20 cellular contexts compared by ENCODE assay signal in genomic region chrX:45435481-45435880, GRCh38.
"Had no signal": no experiment of that assay in that cellular context is flagged by ENCODE, and none has a peak within 500 bp of the region (broad histone marks: within the 10 kb centered on the region; RNA-seq: fewer than 3 reads in every experiment).

No MANE protein-coding gene starts in this region.

- DNase-seq: activated B cell treated with CpG ODN at 0.5 μM for 24 hours; activated CD4-positive, alpha-beta T cell treated with anti-CD3 and anti-CD28 coated beads, Interleukin-2, amount 10 ng/mL, durations not matched to agents 7 days and 5 days; activated CD8-positive, alpha-beta memory T cell treated with anti-CD3 and anti-CD28 coated beads, Interleukin-2, amount 50 U/mL, for 48 hours; activated gamma-delta T cell treated with Interleukin-2 at 50 U/mL for 16 hours; activated naive CD8-positive, alpha-beta T cell treated with anti-CD3 and anti-CD28 coated beads for 36 hours; activated T-cell treated with anti-CD3 and anti-CD28 coated beads, Interleukin-2, amount 50 U/mL, for 72 hours; amygdala; brain microvascular endothelial cell; cerebellar nuclear complex; dermis blood vessel endothelial cell; foreskin fibroblast; glutamatergic neuron; left colon; lower lobe of right lung; thyroid gland had no signal

- H3K4me1 ChIP-seq: lower lobe of right lung, neural progenitor cell, parathyroid adenoma, thyroid gland had no signal

- H3K79me2 ChIP-seq: parathyroid adenoma had no signal

- H2AFZ ChIP-seq: neural progenitor cell, parathyroid adenoma had no signal

- H3K27ac ChIP-seq: brain microvascular endothelial cell, lower lobe of right lung, neural progenitor cell, parathyroid adenoma, thyroid gland had no signal

- H3K27me3 Mint-ChIP-seq: activated B cell treated with CpG ODN at 0.5 μM for 24 hours; activated CD4-positive, alpha-beta T cell treated with anti-CD3 and anti-CD28 coated beads, Interleukin-2, amount 10 ng/mL, durations not matched to agents 7 days and 5 days; activated naive CD8-positive, alpha-beta T cell treated with anti-CD3 and anti-CD28 coated beads for 36 hours had no signal

- H3K36me3 Mint-ChIP-seq: activated naive CD8-positive, alpha-beta T cell treated with anti-CD3 and anti-CD28 coated beads for 36 hours; neural progenitor cell; stimulated activated memory B cell treated with anti-CD40 and anti-IgM and Interleukin-4, amounts not matched to agents 10 μg/mL and 1 μg/mL and 100 μg/mL, for 72 hours had no signal

- H3K4me2 ChIP-seq: neural progenitor cell had no signal

- H3K9ac ChIP-seq: neural progenitor cell, parathyroid adenoma had no signal

- H3K4me1 Mint-ChIP-seq: activated B cell treated with CpG ODN at 0.5 μM for 24 hours; activated CD4-positive, alpha-beta T cell treated with anti-CD3 and anti-CD28 coated beads, Interleukin-2, amount 10 ng/mL, durations not matched to agents 7 days and 5 days; stimulated activated memory B cell treated with anti-CD40 and anti-IgM and Interleukin-4, amounts not matched to agents 10 μg/mL and 1 μg/mL and 100 μg/mL, for 72 hours had no signal

- ATAC-seq: activated T-cell treated with anti-CD3 and anti-CD28 coated beads, Interleukin-2, amount 50 U/mL, for 72 hours; esophagus mucosa; left colon; lower lobe of right lung; stimulated activated memory B cell treated with anti-CD40 and anti-IgM and Interleukin-4, amounts not matched to agents 10 μg/mL and 1 μg/mL and 100 μg/mL, for 72 hours had no signal

- H3K27ac Mint-ChIP-seq: activated B cell treated with CpG ODN at 0.5 μM for 24 hours; activated CD4-positive, alpha-beta T cell treated with anti-CD3 and anti-CD28 coated beads, Interleukin-2, amount 10 ng/mL, durations not matched to agents 7 days and 5 days; activated naive CD8-positive, alpha-beta T cell treated with anti-CD3 and anti-CD28 coated beads for 36 hours; activated T-cell treated with anti-CD3 and anti-CD28 coated beads, Interleukin-2, amount 50 U/mL, for 72 hours; neural progenitor cell; stimulated activated memory B cell treated with anti-CD40 and anti-IgM and Interleukin-4, amounts not matched to agents 10 μg/mL and 1 μg/mL and 100 μg/mL, for 72 hours; T-helper 2 cell treated with Interferon-gamma antibody and Interleukin-4, amounts not matched to agents 5 μg/mL and 100 μg/mL, for 36 hours had no signal

- H3K36me3 ChIP-seq: brain microvascular endothelial cell, lower lobe of right lung, neural progenitor cell, thyroid gland had no signal

- H3K9me3 ChIP-seq: lower lobe of right lung, thyroid gland had no signal

- H3K4me3 Mint-ChIP-seq: activated B cell treated with CpG ODN at 0.5 μM for 24 hours; activated CD4-positive, alpha-beta T cell treated with anti-CD3 and anti-CD28 coated beads, Interleukin-2, amount 10 ng/mL, durations not matched to agents 7 days and 5 days; activated naive CD8-positive, alpha-beta T cell treated with anti-CD3 and anti-CD28 coated beads for 36 hours; activated T-cell treated with anti-CD3 and anti-CD28 coated beads, Interleukin-2, amount 50 U/mL, for 72 hours; neural progenitor cell; stimulated activated memory B cell treated with anti-CD40 and anti-IgM and Interleukin-4, amounts not matched to agents 10 μg/mL and 1 μg/mL and 100 μg/mL, for 72 hours; T-helper 2 cell treated with Interferon-gamma antibody and Interleukin-4, amounts not matched to agents 5 μg/mL and 100 μg/mL, for 36 hours had no signal

- H3K9me3 Mint-ChIP-seq: activated B cell treated with CpG ODN at 0.5 μM for 24 hours; activated CD4-positive, alpha-beta T cell treated with anti-CD3 and anti-CD28 coated beads, Interleukin-2, amount 10 ng/mL, durations not matched to agents 7 days and 5 days; activated naive CD8-positive, alpha-beta T cell treated with anti-CD3 and anti-CD28 coated beads for 36 hours; activated T-cell treated with anti-CD3 and anti-CD28 coated beads, Interleukin-2, amount 50 U/mL, for 72 hours; stimulated activated memory B cell treated with anti-CD40 and anti-IgM and Interleukin-4, amounts not matched to agents 10 μg/mL and 1 μg/mL and 100 μg/mL, for 72 hours; T-helper 2 cell treated with Interferon-gamma antibody and Interleukin-4, amounts not matched to agents 5 μg/mL and 100 μg/mL, for 36 hours had no signal

- H3K4me3 ChIP-seq: lower lobe of right lung, neural progenitor cell, thyroid gland had no signal

- H3K27me3 ChIP-seq: brain microvascular endothelial cell, neural progenitor cell, thyroid gland had no signal
